In genomic region chr13:41310963-41311606, GRCh38 we compare ENCODE assay signal across 1 cellular context.
TF ChIP-seq lines count a peak whose summit lies in the region.

TSS of gene NAA16 (plus strand) at chr13:41311267. CDS start at chr13:41311529, 262 bp downstream.

TF ChIP-seq in HepG2, 621 proteins besides CTCF, POLR2A, EP300 and RAD21 (continued from another document and continues in another):
- TF ChIP-seq ZNF512 (CRISPR knock-in tag; IDR thresholded peaks at IDR 0.05) (0 out of 2 replicates have a peak, but pooled peaks have one; percentile 44), ZNF776 (CRISPR knock-in tag; IDR thresholded peaks at IDR 0.05) (peak; percentile 39; the same call in 1 of the 2 replicates), ZFP1 (CRISPR knock-in tag; IDR thresholded peaks at IDR 0.05) (0 out of 2 replicates have a peak, but pooled peaks have one; percentile 32), KDM1A (CRISPR knock-in tag; IDR thresholded peaks at IDR 0.05) (no peak), ADNP (CRISPR knock-in tag; IDR thresholded peaks at IDR 0.05) (no peak), KAT7 (CRISPR knock-in tag; IDR thresholded peaks at IDR 0.05; ENCODE audit: borderline replicate concordance) (peak; percentile 62; the same call in 1 of the 2 replicates), HNF1B (CRISPR knock-in tag; IDR thresholded peaks at IDR 0.05) (0 out of 2 replicates have a peak, but pooled peaks have one; percentile 17), ZNF407 (CRISPR knock-in tag; IDR thresholded peaks at IDR 0.05; ENCODE audit: not compliant biosample characterization) (peak; percentile 69), CBFB (CRISPR knock-in tag; IDR thresholded peaks at IDR 0.05) (peak; percentile 64; the same call in 1 of the 2 replicates), ZNF34 (CRISPR knock-in tag; IDR thresholded peaks at IDR 0.05; ENCODE audit: borderline replicate concordance) (no peak), BORCS8-MEF2B (CRISPR knock-in tag; IDR thresholded peaks at IDR 0.05) (no peak), POLR2G (IDR thresholded peaks at IDR 0.05; ENCODE audit: low read depth, low read length) (peak; percentile 77; the same call in 1 of the 2 replicates), FOSL2 (CRISPR knock-in tag; IDR thresholded peaks at IDR 0.05) (peak; percentile 80), PBX3 (CRISPR knock-in tag; IDR thresholded peaks at IDR 0.05; ENCODE audit: borderline replicate concordance) (no peak), RERE (CRISPR knock-in tag; IDR thresholded peaks at IDR 0.05; ENCODE audit: low read depth) (no peak), ZNF292 (CRISPR knock-in tag; IDR thresholded peaks at IDR 0.05; ENCODE audit: borderline replicate concordance, low read depth) (peak; percentile 62; the same call in 1 of the 2 replicates), TEF (CRISPR knock-in tag; IDR thresholded peaks at IDR 0.05) (peak; percentile 23; the same call in 1 of the 2 replicates), RXRA (CRISPR knock-in tag; IDR thresholded peaks at IDR 0.05) (no peak), ZBTB21 (CRISPR knock-in tag; IDR thresholded peaks at IDR 0.05) (no peak), ZFYVE20 (CRISPR knock-in tag; IDR thresholded peaks at IDR 0.05; ENCODE audit: borderline replicate concordance, low read depth) (no peak), GATAD2A (CRISPR knock-in tag; IDR thresholded peaks at IDR 0.05) (peak; percentile 41; the same call in 1 of the 2 replicates), BCLAF1 (IDR thresholded peaks at IDR 0.05) (no peak)
- TF ChIP-seq, protein P1, sequence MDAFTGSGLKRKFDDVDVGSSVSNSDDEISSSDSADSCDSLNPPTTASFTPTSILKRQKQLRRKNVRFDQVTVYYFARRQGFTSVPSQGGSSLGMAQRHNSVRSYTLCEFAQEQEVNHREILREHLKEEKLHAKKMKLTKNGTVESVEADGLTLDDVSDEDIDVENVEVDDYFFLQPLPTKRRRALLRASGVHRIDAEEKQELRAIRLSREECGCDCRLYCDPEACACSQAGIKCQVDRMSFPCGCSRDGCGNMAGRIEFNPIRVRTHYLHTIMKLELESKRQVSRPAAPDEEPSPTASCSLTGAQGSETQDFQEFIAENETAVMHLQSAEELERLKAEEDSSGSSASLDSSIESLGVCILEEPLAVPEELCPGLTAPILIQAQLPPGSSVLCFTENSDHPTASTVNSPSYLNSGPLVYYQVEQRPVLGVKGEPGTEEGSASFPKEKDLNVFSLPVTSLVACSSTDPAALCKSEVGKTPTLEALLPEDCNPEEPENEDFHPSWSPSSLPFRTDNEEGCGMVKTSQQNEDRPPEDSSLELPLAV (CRISPR knock-in tag; conservative IDR thresholded peaks at IDR 0.05; ENCODE audit: low read depth) = no peak
- TF ChIP-seq, protein P2, sequence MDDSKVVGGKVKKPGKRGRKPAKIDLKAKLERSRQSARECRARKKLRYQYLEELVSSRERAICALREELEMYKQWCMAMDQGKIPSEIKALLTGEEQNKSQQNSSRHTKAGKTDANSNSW (CRISPR knock-in tag; IDR thresholded peaks at IDR 0.05; ENCODE audit: borderline replicate concordance) = no peak
- TF ChIP-seq, protein P3, sequence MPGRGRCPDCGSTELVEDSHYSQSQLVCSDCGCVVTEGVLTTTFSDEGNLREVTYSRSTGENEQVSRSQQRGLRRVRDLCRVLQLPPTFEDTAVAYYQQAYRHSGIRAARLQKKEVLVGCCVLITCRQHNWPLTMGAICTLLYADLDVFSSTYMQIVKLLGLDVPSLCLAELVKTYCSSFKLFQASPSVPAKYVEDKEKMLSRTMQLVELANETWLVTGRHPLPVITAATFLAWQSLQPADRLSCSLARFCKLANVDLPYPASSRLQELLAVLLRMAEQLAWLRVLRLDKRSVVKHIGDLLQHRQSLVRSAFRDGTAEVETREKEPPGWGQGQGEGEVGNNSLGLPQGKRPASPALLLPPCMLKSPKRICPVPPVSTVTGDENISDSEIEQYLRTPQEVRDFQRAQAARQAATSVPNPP (CRISPR knock-in tag; IDR thresholded peaks at IDR 0.05) = no peak
